In genomic region chr17:41613277-41614082, GRCh38 we compare ENCODE assay signal across 23 cellular contexts. TPM values are rescaled to one million over a fixed set of nuclear protein-coding genes. Genes with fewer than 3 reads are reported as not detected.
"Had no signal": no experiment of that assay in that cellular context is flagged by ENCODE, and none has a peak within 500 bp of the region (broad histone marks: within the 10 kb centered on the region; RNA-seq: fewer than 3 reads in every experiment).

No MANE protein-coding gene starts in this region.

- H3K4me3 Mint-ChIP-seq: activated naive CD4-positive, alpha-beta T cell treated with anti-CD3 and anti-CD28 coated beads, Interleukin-2, amount 50 U/mL, for 24 hours; neural crest cell had no signal

- H3K4me3 ChIP-seq: adrenal gland, esophagus muscularis mucosa, lung, transverse colon had no signal

- H3K36me3 ChIP-seq: adrenal gland, esophagus muscularis mucosa, transverse colon had no signal

- H3K9me3 ChIP-seq: adrenal gland, esophagus muscularis mucosa, transverse colon had no signal

- DNase-seq: activated CD4-positive, alpha-beta T cell treated with anti-CD3 and anti-CD28 coated beads for 1 hour; activated CD4-positive, alpha-beta T cell treated with anti-CD3 and anti-CD28 coated beads, Interleukin-2, amount 50 U/mL, for 4 hours; activated T-cell treated with anti-CD3 and anti-CD28 coated beads, Interleukin-2, amount 50 U/mL, for 1 hour; left colon; midbrain; stimulated activated CD4-positive, alpha-beta T cell treated with anti-CD3 and anti-CD28 coated beads, Interleukin-4, amount 100 ng/mL, for 24 hours; stimulated activated naive CD4-positive, alpha-beta T cell; T-helper 1 cell; transverse colon had no signal

- H3K79me2 ChIP-seq: parathyroid adenoma had no signal

- H3K27ac Mint-ChIP-seq: activated naive CD4-positive, alpha-beta T cell treated with anti-CD3 and anti-CD28 coated beads, Interleukin-2, amount 50 U/mL, for 24 hours had no signal

- H3K36me3 Mint-ChIP-seq: activated naive CD4-positive, alpha-beta T cell treated with anti-CD3 and anti-CD28 coated beads, Interleukin-2, amount 50 U/mL, for 24 hours had no signal

- H3K4me1 Mint-ChIP-seq: activated naive CD4-positive, alpha-beta T cell treated with anti-CD3 and anti-CD28 coated beads, Interleukin-2, amount 50 U/mL, for 24 hours had no signal

- H3K27ac ChIP-seq: adrenal gland, esophagus muscularis mucosa, parathyroid adenoma, transverse colon, VCaP had no signal

- H3K9me3 Mint-ChIP-seq: activated naive CD4-positive, alpha-beta T cell treated with anti-CD3 and anti-CD28 coated beads, Interleukin-2, amount 50 U/mL, for 24 hours; neural crest cell had no signal

- FAIRE-seq: colon, endometrium had no signal

- H3K27me3 ChIP-seq: adrenal gland had no signal

- H2AFZ ChIP-seq: parathyroid adenoma had no signal

- ATAC-seq: left colon, SK-N-SH treated with all-trans-retinoic acid at 6 μM for 48 hours had no signal

- H3K4me1 ChIP-seq: adrenal gland, esophagus muscularis mucosa, parathyroid adenoma, transverse colon had no signal

RNA-seq across cellular contexts. Expression of gene KRT16, which starts 0.9 kb away (rescaled TPM):
- total RNA-seq: cardiac septum, left colon, myocyte, neural crest cell had no signal

RNA-seq across cellular contexts. Expression of gene KRT17, which starts 10.9 kb away (rescaled TPM):
- total RNA-seq: cardiac septum, neural crest cell had no signal

RNA-seq across cellular contexts. Expression of gene KRT14, which starts 26.8 kb away (rescaled TPM):
- total RNA-seq: cardiac septum, myocyte, neural crest cell had no signal

RNA-seq across cellular contexts. Expression of gene KRT9, which starts 41.6 kb away (rescaled TPM):
- total RNA-seq: cardiac septum, esophagus muscularis mucosa, left colon, lung, myocyte, neural crest cell, renal cortical epithelial cell, skeletal muscle tissue, transverse colon had no signal
- polyA plus RNA-seq: lung had no signal
